Comparison of ENCODE assay signal across 8 cellular contexts in genomic region chr6:36678488-36679042, GRCh38. TPM values are rescaled to one million over a fixed set of nuclear protein-coding genes. Genes with fewer than 3 reads are reported as not detected.
A peak's percentile ranks its signal among the peaks of the same experiment; 100 is the strongest.
DNase-seq lines count a peak whose midpoint lies in the region; ATAC-seq and TF ChIP-seq lines count a peak whose summit lies in the region.

Gene CDKN1A (plus strand): TSS chr6:36678714. CDS start chr6:36684102, 5,388 bp downstream.

- H3K27me3 ChIP-seq in Peyer's patch, result no peaks in the 10 kb centered on the region

- H3K4me1 Mint-ChIP-seq in activated T-helper 1 cell treated with anti-CD3 and anti-CD28 coated beads, Interleukin-12 subunit alpha, Interleukin-12 subunit beta, Interleukin-2, Interleukin-4 antibody, amounts not matched to agents 30 ng/mL and 10 ng/mL and 1 ng/mL, durations not matched to agents 14 hours and 24 hours and 36 hours (ENCODE audit: low read depth), result peaks cover 67% of the 10 kb centered on the region
- peaks cover 41 to 47% (median 42%) of the 10 kb centered on the region in 3 donors for H3K4me1 Mint-ChIP-seq in naive B cell
- H3K4me1 Mint-ChIP-seq in stimulated activated naive B cell treated with anti-CD40 and anti-IgM and Interleukin-4, amounts not matched to agents 10 μg/mL and 1 μg/mL and 100 μg/mL, for 72 hours, result peaks cover 44 to 72% of the 10 kb centered on the region in 2 donors

- no peaks in the 10 kb centered on the region for H3K9me3 ChIP-seq in Peyer's patch

- peak; percentile 100 for TF ChIP-seq POLR2A in Peyer's patch (IDR thresholded peaks at IDR 0.05)

- ATAC-seq in GM21529 (IDR thresholded peaks at IDR 0.05; ENCODE audit: unreplicated experiment), result peak; percentile 46
- ATAC-seq in naive B cell (ENCODE audit: low read depth in 2 of 2), result peak; percentile 37 to 42
- peak; percentile 55 to 64 for ATAC-seq in stimulated activated naive B cell treated with anti-CD40 and anti-IgM and Interleukin-4, amounts not matched to agents 10 μg/mL and 1 μg/mL and 100 μg/mL, for 72 hours (replicated peaks)

- H3K9me3 Mint-ChIP-seq in activated T-helper 1 cell treated with anti-CD3 and anti-CD28 coated beads, Interleukin-12 subunit alpha, Interleukin-12 subunit beta, Interleukin-2, Interleukin-4 antibody, amounts not matched to agents 30 ng/mL and 10 ng/mL and 1 ng/mL, durations not matched to agents 14 hours and 24 hours and 36 hours, result no peaks in the 10 kb centered on the region
- peaks cover 0 to 3% (median 2%) of the 10 kb centered on the region in 7 donors for H3K9me3 Mint-ChIP-seq in naive B cell
- no peaks in the 10 kb centered on the region for H3K9me3 Mint-ChIP-seq in stimulated activated naive B cell treated with anti-CD40 and anti-IgM and Interleukin-4, amounts not matched to agents 10 μg/mL and 1 μg/mL and 100 μg/mL, for 72 hours

- H3K4me3 Mint-ChIP-seq in activated T-helper 1 cell treated with anti-CD3 and anti-CD28 coated beads, Interleukin-12 subunit alpha, Interleukin-12 subunit beta, Interleukin-2, Interleukin-4 antibody, amounts not matched to agents 30 ng/mL and 10 ng/mL and 1 ng/mL, durations not matched to agents 14 hours and 24 hours and 36 hours, result peak within 1 kb of the TSS; percentile 97
- peak within 1 kb of the TSS; percentile 94 to 100 (median 96) for H3K4me3 Mint-ChIP-seq in naive B cell
- peak within 1 kb of the TSS; percentile 90 to 98 for H3K4me3 Mint-ChIP-seq in stimulated activated naive B cell treated with anti-CD40 and anti-IgM and Interleukin-4, amounts not matched to agents 10 μg/mL and 1 μg/mL and 100 μg/mL, for 72 hours

- peaks cover 4% of the 10 kb centered on the region for H3K27me3 Mint-ChIP-seq in activated T-helper 1 cell treated with anti-CD3 and anti-CD28 coated beads, Interleukin-12 subunit alpha, Interleukin-12 subunit beta, Interleukin-2, Interleukin-4 antibody, amounts not matched to agents 30 ng/mL and 10 ng/mL and 1 ng/mL, durations not matched to agents 14 hours and 24 hours and 36 hours (ENCODE audit: insufficient read depth)
- peaks cover 0 to 4% (median 4%) of the 10 kb centered on the region in 3 donors for H3K27me3 Mint-ChIP-seq in naive B cell
- H3K27me3 Mint-ChIP-seq in stimulated activated naive B cell treated with anti-CD40 and anti-IgM and Interleukin-4, amounts not matched to agents 10 μg/mL and 1 μg/mL and 100 μg/mL, for 72 hours, result no peaks in the 10 kb centered on the region

- TF ChIP-seq CTCF in Peyer's patch (IDR thresholded peaks at IDR 0.05), result peak in 4 of 6 experiments; percentile 10 to 26 (median 20)

- peaks cover 13 to 46% (median 23%) of the 10 kb centered on the region in 4 donors for H3K4me1 ChIP-seq in Peyer's patch

- H3K36me3 Mint-ChIP-seq in activated T-helper 1 cell treated with anti-CD3 and anti-CD28 coated beads, Interleukin-12 subunit alpha, Interleukin-12 subunit beta, Interleukin-2, Interleukin-4 antibody, amounts not matched to agents 30 ng/mL and 10 ng/mL and 1 ng/mL, durations not matched to agents 14 hours and 24 hours and 36 hours (ENCODE audit: low read depth), result peaks cover 21% of the 10 kb centered on the region
- H3K36me3 Mint-ChIP-seq in naive B cell, result no peaks in the 10 kb centered on the region
- H3K36me3 Mint-ChIP-seq in stimulated activated naive B cell treated with anti-CD40 and anti-IgM and Interleukin-4, amounts not matched to agents 10 μg/mL and 1 μg/mL and 100 μg/mL, for 72 hours, result peaks cover 14% of the 10 kb centered on the region in 2 donors

- peak within 1 kb of the TSS; percentile 66 to 88 (median 78) for H3K4me3 ChIP-seq in Peyer's patch

- intact Hi-C loops in activated T-helper 1 cell treated with anti-CD3 and anti-CD28 coated beads, Interleukin-12 subunit alpha, Interleukin-12 subunit beta, Interleukin-2, Interleukin-4 antibody, amounts not matched to agents 30 ng/mL and 10 ng/mL and 1 ng/mL, durations not matched to agents 14 hours and 24 hours and 36 hours (cut with micrococcal nuclease), result loop anchor here (2.0 to 5.0 kb wide), 3 partner anchors 132 to 756 kb away; partner anchors contain the start of genes MTCH1, SRPK1 and STK38

- peak within 1 kb of the TSS; percentile 95 for H3K27ac Mint-ChIP-seq in activated T-helper 1 cell treated with anti-CD3 and anti-CD28 coated beads, Interleukin-12 subunit alpha, Interleukin-12 subunit beta, Interleukin-2, Interleukin-4 antibody, amounts not matched to agents 30 ng/mL and 10 ng/mL and 1 ng/mL, durations not matched to agents 14 hours and 24 hours and 36 hours
- peak within 1 kb of the TSS; percentile 98 to 100 (median 99) for H3K27ac Mint-ChIP-seq in naive B cell
- peak within 1 kb of the TSS; percentile 99 for H3K27ac Mint-ChIP-seq in stimulated activated naive B cell treated with anti-CD40 and anti-IgM and Interleukin-4, amounts not matched to agents 10 μg/mL and 1 μg/mL and 100 μg/mL, for 72 hours

- H3K27ac ChIP-seq in Peyer's patch, result peak within 1 kb of the TSS; percentile 88 to 98 (median 94)

- DNase-seq in COR-L47 (lab: John Stamatoyannopoulos, UW) (peak; percentile 92), KBM-7 (peak; percentile 96), Peyer's patch (peak; percentile 93 to 97 (median 96)), fibroblast of gingiva (ENCODE audit: low read depth) (peak; percentile 98), naive B cell (peak; percentile 83)
- DNase-seq in activated T-helper 1 cell treated with anti-CD3 and anti-CD28 coated beads, Interleukin-12 subunit alpha, Interleukin-12 subunit beta, Interleukin-2, Interleukin-4 antibody, amounts not matched to agents 30 ng/mL and 10 ng/mL and 1 ng/mL, durations not matched to agents 14 hours and 24 hours and 36 hours (ENCODE audit: low spot score), result peak; percentile 80
- DNase-seq in stimulated activated naive B cell treated with anti-CD40 and anti-IgM and Interleukin-4, amounts not matched to agents 10 μg/mL and 1 μg/mL and 100 μg/mL, for 72 hours, result peak; percentile 72

- in situ Hi-C loops in KBM-7 (cut with MboI; ENCODE audit: low pct_unique_long_range_greater_than_20kb, low sequenced_read_pairs), result no loop called here

- H3K36me3 ChIP-seq in Peyer's patch, result peaks cover 0 to 10% (median 0%) of the 10 kb centered on the region in 3 donors

RNA-seq across cellular contexts. Expression of gene CDKN1A, which starts in this region (rescaled TPM):
- 100 to 1,000 TPM in 3 of 4 donors, 10 to 100 TPM in 1; 70.1 to 556 (median 358) TPM for total RNA-seq in Peyer's patch
- 105 and 107 TPM in 2 replicates for total RNA-seq in activated T-helper 1 cell treated with anti-CD3 and anti-CD28 coated beads, Interleukin-12 subunit alpha, Interleukin-12 subunit beta, Interleukin-2, Interleukin-4 antibody, amounts not matched to agents 30 ng/mL and 10 ng/mL and 1 ng/mL, durations not matched to agents 14 hours and 24 hours and 36 hours
- 10 to 100 TPM; 22.9 to 89.9 (median 48.2) TPM for polyA plus RNA-seq in naive B cell (ENCODE audit: low read depth in 6 of 6)

Comparison
In these comparisons a context has a peak if more than half of its experiments do, and no peak if none do; other contexts are left out.
1. Peak in every context shown above with its lines: DNase-seq, ATAC-seq, H3K4me3 ChIP-seq and H3K27ac ChIP-seq.